ENCODE assay signal across 27 cellular contexts in the genomic region with DNA sequence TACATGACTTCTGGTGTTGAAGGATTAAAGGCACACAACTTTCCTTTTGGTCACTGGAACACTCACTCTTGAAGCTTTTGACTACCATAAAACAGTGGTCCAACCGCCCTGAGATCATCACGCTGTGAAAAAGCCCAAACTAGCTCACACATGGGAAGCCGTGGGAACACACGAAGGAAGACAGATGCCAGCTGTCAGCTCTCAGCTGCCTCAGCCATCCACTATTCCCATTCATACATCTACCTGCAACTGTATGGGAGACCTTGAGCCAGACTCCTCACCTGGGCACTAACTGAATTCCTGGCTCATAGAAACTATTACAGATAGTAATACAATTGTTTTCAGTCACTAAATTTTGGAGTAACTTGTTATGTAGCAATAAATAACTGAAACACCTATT.
"Had no signal": no experiment of that assay in that cellular context is flagged by ENCODE, and none has a peak within 500 bp of the region (broad histone marks: within the 10 kb centered on the region; RNA-seq: fewer than 3 reads in every experiment).

No MANE protein-coding gene starts in this region.

- H3K4me3 ChIP-seq: ascending aorta, colonic mucosa, esophagus squamous epithelium, gastroesophageal sphincter had no signal

- ATAC-seq: activated naive CD4-positive, alpha-beta T cell treated with anti-CD3 and anti-CD28 coated beads, Interleukin-2, amount 50 U/mL, for 72 hours; activated T-cell treated with anti-CD3 and anti-CD28 coated beads, Interleukin-2, amount 50 U/mL, for 72 hours; gastroesophageal sphincter; WTC11 had no signal

- H3K4me1 ChIP-seq: ascending aorta, colonic mucosa, esophagus squamous epithelium, gastroesophageal sphincter had no signal

- H3K4me3 Mint-ChIP-seq: activated CD4-positive, alpha-beta memory T cell treated with anti-CD3 and anti-CD28 coated beads, Interleukin-2, amount 10 ng/mL, durations not matched to agents 7 days and 5 days; activated CD4-positive, alpha-beta T cell treated with anti-CD3 and anti-CD28 coated beads, Interleukin-2, amount 10 ng/mL, durations not matched to agents 7 days and 5 days; activated naive CD4-positive, alpha-beta T cell treated with anti-CD3 and anti-CD28 coated beads, Interleukin-2, amount 10 ng/mL, durations not matched to agents 7 days and 5 days; activated naive CD8-positive, alpha-beta T cell treated with anti-CD3 and anti-CD28 coated beads, Interleukin-2, amount 10 ng/mL, durations not matched to agents 7 days and 5 days; activated T-cell treated with anti-CD3 and anti-CD28 coated beads, Interleukin-2, amount 50 U/mL, for 24 hours; activated T-cell treated with anti-CD3 and anti-CD28 coated beads, Interleukin-2, amount 50 U/mL, for 72 hours; central memory CD8-positive, alpha-beta T cell; WTC11 had no signal

- H3K9me3 ChIP-seq: colonic mucosa had no signal

- H3K27me3 ChIP-seq: ascending aorta, brain microvascular endothelial cell, colonic mucosa had no signal

- H3K27ac ChIP-seq: ascending aorta, brain microvascular endothelial cell, colonic mucosa, epithelial cell of prostate, esophagus squamous epithelium, gastroesophageal sphincter, VCaP had no signal

- DNase-seq: activated CD4-positive, alpha-beta memory T cell treated with anti-CD3 and anti-CD28 coated beads, Interleukin-2, amount 10 ng/mL, durations not matched to agents 7 days and 5 days; activated CD4-positive, alpha-beta T cell treated with anti-CD3 and anti-CD28 coated beads for 1 hour; activated CD4-positive, alpha-beta T cell treated with anti-CD3 and anti-CD28 coated beads for 4 hours; activated CD4-positive, alpha-beta T cell treated with anti-CD3 and anti-CD28 coated beads, Interleukin-2, amount 10 ng/mL, durations not matched to agents 7 days and 5 days; activated CD4-positive, alpha-beta T cell treated with anti-CD3 and anti-CD28 coated beads, Interleukin-2, amount 50 U/mL, for 4 hours; activated CD8-positive, alpha-beta memory T cell treated with anti-CD3 and anti-CD28 coated beads, Interleukin-2, amount 50 U/mL, for 48 hours; activated gamma-delta T cell; activated naive CD4-positive, alpha-beta T cell; activated naive CD4-positive, alpha-beta T cell treated with anti-CD3 and anti-CD28 coated beads, Interleukin-2, amount 10 ng/mL, durations not matched to agents 7 days and 5 days; activated naive CD8-positive, alpha-beta T cell treated with anti-CD3 and anti-CD28 coated beads, Interleukin-2, amount 10 ng/mL, durations not matched to agents 7 days and 5 days; activated T-cell treated with anti-CD3 and anti-CD28 coated beads for 4 hours; activated T-cell treated with anti-CD3 and anti-CD28 coated beads, Interleukin-2, amount 50 U/mL, for 24 hours; activated T-cell treated with anti-CD3 and anti-CD28 coated beads, Interleukin-2, amount 50 U/mL, for 72 hours; brain microvascular endothelial cell; colonic mucosa; effector CD8-positive, alpha-beta T cell; esophagus squamous epithelium; foreskin melanocyte; head of caudate nucleus; T-helper 2 cell had no signal

- H3K27ac Mint-ChIP-seq: activated CD4-positive, alpha-beta memory T cell treated with anti-CD3 and anti-CD28 coated beads, Interleukin-2, amount 10 ng/mL, durations not matched to agents 7 days and 5 days; activated CD4-positive, alpha-beta T cell treated with anti-CD3 and anti-CD28 coated beads, Interleukin-2, amount 10 ng/mL, durations not matched to agents 7 days and 5 days; activated naive CD4-positive, alpha-beta T cell treated with anti-CD3 and anti-CD28 coated beads, Interleukin-2, amount 10 ng/mL, durations not matched to agents 7 days and 5 days; activated naive CD4-positive, alpha-beta T cell treated with anti-CD3 and anti-CD28 coated beads, Interleukin-2, amount 50 U/mL, for 72 hours; activated naive CD8-positive, alpha-beta T cell treated with anti-CD3 and anti-CD28 coated beads, Interleukin-2, amount 10 ng/mL, durations not matched to agents 7 days and 5 days; activated T-cell treated with anti-CD3 and anti-CD28 coated beads, Interleukin-2, amount 50 U/mL, for 24 hours; activated T-cell treated with anti-CD3 and anti-CD28 coated beads, Interleukin-2, amount 50 U/mL, for 72 hours; WTC11 had no signal

- H3K36me3 ChIP-seq: ascending aorta, brain microvascular endothelial cell, colonic mucosa, esophagus squamous epithelium, gastroesophageal sphincter had no signal

- H3K36me3 Mint-ChIP-seq: activated naive CD4-positive, alpha-beta T cell treated with anti-CD3 and anti-CD28 coated beads, Interleukin-2, amount 10 ng/mL, durations not matched to agents 7 days and 5 days; activated naive CD8-positive, alpha-beta T cell treated with anti-CD3 and anti-CD28 coated beads, Interleukin-2, amount 10 ng/mL, durations not matched to agents 7 days and 5 days had no signal

- H3K4me1 Mint-ChIP-seq: activated CD4-positive, alpha-beta memory T cell treated with anti-CD3 and anti-CD28 coated beads, Interleukin-2, amount 10 ng/mL, durations not matched to agents 7 days and 5 days; activated CD4-positive, alpha-beta T cell treated with anti-CD3 and anti-CD28 coated beads, Interleukin-2, amount 10 ng/mL, durations not matched to agents 7 days and 5 days; activated naive CD4-positive, alpha-beta T cell treated with anti-CD3 and anti-CD28 coated beads, Interleukin-2, amount 10 ng/mL, durations not matched to agents 7 days and 5 days; activated naive CD8-positive, alpha-beta T cell treated with anti-CD3 and anti-CD28 coated beads, Interleukin-2, amount 10 ng/mL, durations not matched to agents 7 days and 5 days; central memory CD8-positive, alpha-beta T cell had no signal
